ENCODE assay signal across 28 cellular contexts in genomic region chr2:63494968-63495367, GRCh38.
"Had no signal": no experiment of that assay in that cellular context is flagged by ENCODE, and none has a peak within 500 bp of the region (broad histone marks: within the 10 kb centered on the region; RNA-seq: fewer than 3 reads in every experiment).

No MANE protein-coding gene starts in this region.

- H3K4me3 ChIP-seq: neural progenitor cell, ovary, psoas muscle, right lobe of liver, sigmoid colon, stomach, thoracic aorta, thyroid gland, tibial nerve, upper lobe of right lung, vagina had no signal

- H3K27me3 Mint-ChIP-seq: progenitor cell of endocrine pancreas; stimulated activated naive B cell treated with anti-CD40 and anti-IgM and Interleukin-4, amounts not matched to agents 10 μg/mL and 1 μg/mL and 100 μg/mL, for 72 hours; stimulated activated naive CD8-positive, alpha-beta T cell treated with anti-CD3 and anti-CD28 coated beads, Interleukin-15, Interleukin-2, amounts not matched to agents 100 ng/mL and 50 ng/mL, for 24 hours; type B pancreatic cell had no signal

- H3K4me1 Mint-ChIP-seq: nephron; stimulated activated effector memory CD8-positive, alpha-beta T cell treated with anti-CD3 and anti-CD28 coated beads, Interleukin-12 subunit alpha, Interleukin-12 subunit beta, amount 100 ng/mL, for 72 hours had no signal

- H3K27ac Mint-ChIP-seq: natural killer cell; nephron; neural progenitor cell; progenitor cell of endocrine pancreas; stimulated activated effector memory CD8-positive, alpha-beta T cell treated with anti-CD3 and anti-CD28 coated beads, Interleukin-12 subunit alpha, Interleukin-12 subunit beta, amount 100 ng/mL, for 72 hours; stimulated activated naive B cell treated with anti-CD40 and anti-IgM and Interleukin-4, amounts not matched to agents 10 μg/mL and 1 μg/mL and 100 μg/mL, for 72 hours; stimulated activated naive CD8-positive, alpha-beta T cell treated with anti-CD3 and anti-CD28 coated beads, Interleukin-15, Interleukin-2, amounts not matched to agents 100 ng/mL and 50 ng/mL, for 24 hours; type B pancreatic cell had no signal

- H3K36me3 ChIP-seq: neural progenitor cell, ovary, right lobe of liver, sigmoid colon, thoracic aorta, thyroid gland, upper lobe of right lung, vagina had no signal

- H2AFZ ChIP-seq: neural progenitor cell, parathyroid adenoma had no signal

- H3K4me2 ChIP-seq: neural progenitor cell had no signal

- H3K27ac ChIP-seq: neural progenitor cell, ovary, parathyroid adenoma, psoas muscle, right lobe of liver, sigmoid colon, stomach, thoracic aorta, thyroid gland, tibial nerve, upper lobe of right lung, vagina had no signal

- H3K79me2 ChIP-seq: parathyroid adenoma had no signal

- H3K9me3 ChIP-seq: ovary, psoas muscle, right lobe of liver, sigmoid colon, stomach, thoracic aorta, thyroid gland, tibial nerve, upper lobe of right lung, vagina had no signal

- H3K9me3 Mint-ChIP-seq: natural killer cell; nephron; neural progenitor cell; stimulated activated naive CD8-positive, alpha-beta T cell treated with anti-CD3 and anti-CD28 coated beads, Interleukin-15, Interleukin-2, amounts not matched to agents 100 ng/mL and 50 ng/mL, for 24 hours; type B pancreatic cell had no signal

- H3K9ac ChIP-seq: neural progenitor cell, parathyroid adenoma had no signal

- ATAC-seq: natural killer cell; psoas muscle; right cardiac atrium; right lobe of liver; stimulated activated effector memory CD8-positive, alpha-beta T cell treated with anti-CD3 and anti-CD28 coated beads, Interleukin-12 subunit alpha, Interleukin-12 subunit beta, amount 100 ng/mL, for 72 hours; stimulated activated naive B cell treated with anti-CD40 and anti-IgM and Interleukin-4, amounts not matched to agents 10 μg/mL and 1 μg/mL and 100 μg/mL, for 72 hours; upper lobe of right lung had no signal

- H3K4me1 ChIP-seq: neural progenitor cell, parathyroid adenoma, psoas muscle, right lobe of liver, sigmoid colon, stomach, thyroid gland, tibial nerve, upper lobe of right lung, vagina had no signal

- DNase-seq: natural killer cell; occipital lobe; ovary; posterior cingulate gyrus; psoas muscle; right lobe of liver; sigmoid colon; small intestine; stimulated activated CD4-positive, alpha-beta T cell treated with anti-CD3 and anti-CD28 coated beads, Interleukin-15, amount 100 ng/mL, for 24 hours; stimulated activated CD4-positive, alpha-beta T cell treated with anti-CD3 and anti-CD28 coated beads, Interleukin-2, amount 100 ng/mL, for 24 hours; stimulated activated CD4-positive, alpha-beta T cell treated with anti-CD3 and anti-CD28 coated beads, Interleukin-2, amount 100 ng/mL, for 48 hours; stimulated activated CD4-positive, alpha-beta T cell treated with anti-CD3 and anti-CD28 coated beads, Interleukin-4, amount 100 ng/mL, for 24 hours; stimulated activated naive B cell treated with anti-CD40 and anti-IgM and Interleukin-4, amounts not matched to agents 10 μg/mL and 1 μg/mL and 100 μg/mL, for 72 hours; stimulated activated naive CD4-positive, alpha-beta T cell treated with Interleukin-2 at 50 U/mL for 16 hours; stomach; thyroid gland; upper lobe of right lung had no signal

- H3K27me3 ChIP-seq: neural progenitor cell, ovary, right lobe of liver, sigmoid colon, stomach, thyroid gland, tibial nerve, upper lobe of right lung, vagina had no signal

- H3K36me3 Mint-ChIP-seq: natural killer cell; neural progenitor cell; stimulated activated effector memory CD8-positive, alpha-beta T cell treated with anti-CD3 and anti-CD28 coated beads, Interleukin-12 subunit alpha, Interleukin-12 subunit beta, amount 100 ng/mL, for 72 hours; type B pancreatic cell had no signal

- FAIRE-seq: small intestine had no signal

- H3K4me3 Mint-ChIP-seq: natural killer cell; nephron; neural progenitor cell; stimulated activated effector memory CD8-positive, alpha-beta T cell treated with anti-CD3 and anti-CD28 coated beads, Interleukin-12 subunit alpha, Interleukin-12 subunit beta, amount 100 ng/mL, for 72 hours; stimulated activated naive B cell treated with anti-CD40 and anti-IgM and Interleukin-4, amounts not matched to agents 10 μg/mL and 1 μg/mL and 100 μg/mL, for 72 hours; stimulated activated naive CD8-positive, alpha-beta T cell treated with anti-CD3 and anti-CD28 coated beads, Interleukin-15, Interleukin-2, amounts not matched to agents 100 ng/mL and 50 ng/mL, for 24 hours; type B pancreatic cell had no signal
